ENCODE assay signal across 17 cellular contexts in the genomic region with DNA sequence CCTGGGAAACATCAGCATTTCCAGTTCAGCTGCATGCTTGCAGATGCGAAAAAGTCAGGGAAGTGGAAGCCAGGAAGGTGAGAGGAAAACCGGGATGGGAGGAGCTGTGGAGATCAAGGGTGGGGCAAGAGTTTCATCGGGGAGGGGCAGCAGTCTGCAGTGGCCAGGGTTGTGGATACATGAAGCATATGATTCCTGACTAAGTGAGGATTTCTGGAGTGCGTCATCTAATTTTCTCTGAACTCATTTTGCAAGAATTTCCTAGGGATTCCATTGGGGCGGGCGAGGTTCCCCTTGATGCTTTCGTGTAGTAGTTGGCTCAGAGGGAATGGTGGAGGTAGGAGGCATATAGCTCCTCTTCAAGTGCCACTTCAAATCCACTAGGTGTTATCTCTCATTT.
DNase-seq lines count a peak whose midpoint lies in the region; ATAC-seq, FAIRE-seq and TF ChIP-seq lines count a peak whose summit lies in the region.
"Had no signal": no experiment of that assay in that cellular context is flagged by ENCODE, and none has a peak within 500 bp of the region (broad histone marks: within the 10 kb centered on the region; RNA-seq: fewer than 3 reads in every experiment).

No MANE protein-coding gene starts in this region.

- no peak overlapping the region for H3K4me3 Mint-ChIP-seq in astrocyte (ENCODE audit: unreplicated experiment)
- H3K4me3 Mint-ChIP-seq: effector memory CD8-positive, alpha-beta T cell had no signal

- H3K9ac ChIP-seq in astrocyte (ENCODE audit: low read length): no peak overlapping the region

- TF ChIP-seq CTCF in astrocyte (IDR thresholded peaks at IDR 0.05; ENCODE audit: insufficient read depth, low read depth, low read length): no peak

- H3K27ac Mint-ChIP-seq in astrocyte (ENCODE audit: unreplicated experiment): no peak overlapping the region
- H3K27ac Mint-ChIP-seq: effector memory CD8-positive, alpha-beta T cell had no signal

- no peaks in the 10 kb centered on the region for H4K20me1 ChIP-seq in astrocyte (ENCODE audit: insufficient read depth, low read length)

- H3K4me1 Mint-ChIP-seq in astrocyte (ENCODE audit: low read depth, unreplicated experiment): peaks cover 6% of the 10 kb centered on the region

- DNase-seq in ACHN: peak; percentile 88
- DNase-seq in HS-5 (ENCODE audit: low read depth): peak; percentile 58
- DNase-seq in astrocyte (ENCODE audit: low read depth): peak; percentile 80
- DNase-seq in iPS-NIHi11 (ENCODE audit: low spot score): peak; percentile 14
- DNase-seq in NCI-H187 (lab: John Stamatoyannopoulos, UW): no peak
- DNase-seq in cerebellum (ENCODE audit: low spot score): no peak
- DNase-seq: effector memory CD8-positive, alpha-beta T cell; NCI-H1694 treated with DMSO at 0.1 percent for 48 hours; NCI-H82; posterior cingulate gyrus; upper lobe of right lung had no signal

- H3K36me3 Mint-ChIP-seq in astrocyte (ENCODE audit: low read depth, unreplicated experiment): no peaks in the 10 kb centered on the region

- no peaks in the 10 kb centered on the region for H3K79me2 ChIP-seq in astrocyte (ENCODE audit: insufficient read depth, low read length)

- no peaks in the 10 kb centered on the region for H3K9me3 Mint-ChIP-seq in astrocyte (ENCODE audit: unreplicated experiment)

- H3K4me3 ChIP-seq in astrocyte (ENCODE audit: insufficient read depth, low read depth, low read length): no peak overlapping the region
- H3K4me3 ChIP-seq: SK-N-MC, upper lobe of right lung had no signal

- no peaks in the 10 kb centered on the region for H3K27me3 ChIP-seq in astrocyte (ENCODE audit: insufficient read depth, low read length)
- H3K27me3 ChIP-seq: upper lobe of right lung had no signal

- peak overlapping the region; percentile 59 for H3K4me2 ChIP-seq in astrocyte (ENCODE audit: low read length)

- peak overlapping the region; percentile 29 for H3K27ac ChIP-seq in astrocyte (ENCODE audit: low read depth, low read length)
- H3K27ac ChIP-seq: SK-N-MC, upper lobe of right lung had no signal

- in situ Hi-C loops in ACHN (cut with HindIII; ENCODE audit: low pct_ligation_motif_present, low pct_unique_long_range_greater_than_20kb, low sequenced_read_pairs): no loop called here

- H3K4me1 ChIP-seq in astrocyte (ENCODE audit: insufficient read depth, low read length): peaks cover 12% of the 10 kb centered on the region
- H3K4me1 ChIP-seq: upper lobe of right lung had no signal

- peak; percentile 64 for FAIRE-seq in astrocyte (lab: Jason Lieb, UNC)
- FAIRE-seq: H1, HepG2 had no signal

- no peaks in the 10 kb centered on the region for H3K9me3 ChIP-seq in astrocyte (ENCODE audit: insufficient read depth, low read depth, low read length)
- H3K9me3 ChIP-seq: upper lobe of right lung had no signal

- no peaks in the 10 kb centered on the region for H3K27me3 Mint-ChIP-seq in astrocyte (ENCODE audit: low read depth, unreplicated experiment)

- no peak for ATAC-seq in HG02610 (IDR thresholded peaks at IDR 0.05; ENCODE audit: unreplicated experiment)
- ATAC-seq in HG02623 (IDR thresholded peaks at IDR 0.05; ENCODE audit: unreplicated experiment): no peak
- ATAC-seq: activated CD4-positive, CD25-positive, alpha-beta regulatory T cell treated with anti-CD3 and anti-CD28 coated beads, Interleukin-2, amount 50 U/mL, for 24 hours; effector memory CD8-positive, alpha-beta T cell; HepG2 had no signal

- H3K36me3 ChIP-seq in astrocyte (ENCODE audit: insufficient read depth, low read length): no peaks in the 10 kb centered on the region
- H3K36me3 ChIP-seq: upper lobe of right lung had no signal

- no peak overlapping the region for H2AFZ ChIP-seq in astrocyte (ENCODE audit: low read depth, low read length)

Comparison
In these comparisons a context has a peak if more than half of its experiments do, and no peak if none do; other contexts are left out.
1. DNase-seq: peak in ACHN (single experiment), HS-5 (single experiment), astrocyte (single experiment) and iPS-NIHi11 (single experiment); none in NCI-H187 (0 of 2) and cerebellum (single experiment).